Comparison of ENCODE assay signal across 9 cellular contexts in genomic region chr11:13963949-13964770, GRCh38. TPM values are rescaled to one million over a fixed set of nuclear protein-coding genes. Genes with fewer than 3 reads are reported as not detected.
DNase-seq lines count a peak whose midpoint lies in the region; ATAC-seq and TF ChIP-seq lines count a peak whose summit lies in the region.
"Had no signal": no experiment of that assay in that cellular context is flagged by ENCODE, and none has a peak within 500 bp of the region (broad histone marks: within the 10 kb centered on the region; RNA-seq: fewer than 3 reads in every experiment).

No MANE protein-coding gene starts in this region.

- H3K4me1 ChIP-seq in lung (ENCODE audit: control insufficient read depth in 2 of 2, insufficient read depth in 2 of 2, low read length in 2 of 2) (peaks cover 0 to 10% of the 10 kb centered on the region in 2 donors), upper lobe of right lung (peaks cover 3% of the 10 kb centered on the region)

- intact Hi-C loops in upper lobe of right lung (cut with DNase I), result no loop called here

- WGBS in lung, 2 donors, result 3 to 6% methylated on average over 62 of the region's 62 CpGs

- H3K27me3 Mint-ChIP-seq in brain, result peaks cover 94% of the 10 kb centered on the region

- TF ChIP-seq CTCF in brain (conservative IDR thresholded peaks at IDR 0.05) (no peak), lung (IDR thresholded peaks at IDR 0.05; ENCODE audit: control extremely low read depth, extremely low read depth) (no peak), upper lobe of right lung (IDR thresholded peaks at IDR 0.05) (no peak)

- H3K9me3 ChIP-seq in lung (ENCODE audit: control insufficient read depth in 2 of 2, insufficient read depth in 1 of 2, low read length in 1 of 2), result peaks cover 0 to 3% of the 10 kb centered on the region in 2 donors
- H3K9me3 ChIP-seq in upper lobe of right lung, result no peaks in the 10 kb centered on the region

- no peaks in the 10 kb centered on the region for H3K36me3 Mint-ChIP-seq in brain

- H3K4me3 Mint-ChIP-seq in brain, result peak overlapping the region; percentile 79 to 87 (median 82)

- H3K27ac Mint-ChIP-seq in brain, result peak overlapping the region in 2 of 5 experiments; percentile 14 to 39

- H3K36me3 ChIP-seq in lung (ENCODE audit: control insufficient read depth in 2 of 2, insufficient read depth in 2 of 2, low read length in 2 of 2), result no peaks in the 10 kb centered on the region
- H3K36me3 ChIP-seq in upper lobe of right lung, result no peaks in the 10 kb centered on the region

- H3K4me3 ChIP-seq in lung (peak overlapping the region; percentile 0), upper lobe of right lung (peak overlapping the region; percentile 51)
- H3K4me3 ChIP-seq: K562 had no signal

- H3K4me1 Mint-ChIP-seq in brain, result peaks cover 32% of the 10 kb centered on the region

- H3K27me3 ChIP-seq in lung (ENCODE audit: control insufficient read depth, insufficient read depth) (no peaks in the 10 kb centered on the region), upper lobe of right lung (peaks cover 59% of the 10 kb centered on the region)

- peaks cover 0 to 6% (median 0%) of the 10 kb centered on the region in 5 experiments for H3K9me3 Mint-ChIP-seq in brain

- peak; percentile 6 for DNase-seq in activated effector memory CD4-positive, alpha-beta T cell treated with Interleukin-2 at 50 U/mL for 16 hours
- DNase-seq in activated effector memory CD4-positive, alpha-beta T cell treated with anti-CD3 and anti-CD28 coated beads, Interleukin-2, amount 50 U/mL, for 16 hours, result no peak
- peak; percentile 34 for DNase-seq in lung (ENCODE audit: low spot score)
- peak; percentile 70 for DNase-seq in upper lobe of right lung
- DNase-seq in NOMO-1 treated with DMSO at 0.1 percent for 48 hours (lab: John Stamatoyannopoulos, UW; ENCODE audit: unreplicated experiment), result no peak
- DNase-seq in NCI-H1092 (lab: John Stamatoyannopoulos, UW), result no peak

- H3K27ac ChIP-seq in lung (ENCODE audit: low read depth in 1 of 2, low read length in 1 of 2) (peak overlapping the region in 1 of 2 donors; percentile 56), upper lobe of right lung (peak overlapping the region; percentile 68)

- ATAC-seq in lung (ENCODE audit: insufficient read depth, low FRiP score), result no peak
- ATAC-seq in upper lobe of right lung, result peak; percentile 70
- no peak for ATAC-seq in HG03139 (IDR thresholded peaks at IDR 0.05; ENCODE audit: unreplicated experiment)
- ATAC-seq: K562 had no signal

RNA-seq across cellular contexts. Expression of gene SPON1, which starts 1.6 kb away (rescaled TPM):
- polyA plus RNA-seq in brain (ENCODE audit: insufficient read depth, low read depth, low replicate concordance) (12.3 TPM), lung (10 to 100 TPM in 1 of 2 donors, 1 to 10 TPM in 1; 8.4 to 28.6 TPM)
- total RNA-seq in lung (10 to 100 TPM; 91.1 to 98.6 TPM), upper lobe of right lung (76.8 TPM)
- total RNA-seq: K562 had no signal

Comparison
In these comparisons a context has a peak if more than half of its experiments do, and no peak if none do; other contexts are left out.
1. DNase-seq: peak in activated effector memory CD4-positive, alpha-beta T cell treated with Interleukin-2 at 50 U/mL for 16 hours (single experiment), lung (single experiment) and upper lobe of right lung (single experiment); none in activated effector memory CD4-positive, alpha-beta T cell treated with anti-CD3 and anti-CD28 coated beads, Interleukin-2, amount 50 U/mL, for 16 hours (single experiment), NOMO-1 treated with DMSO at 0.1 percent for 48 hours (single experiment) and NCI-H1092 (single experiment).